Comparison of ENCODE assay signal across 1 cellular context in genomic region chr11:61161190-61162091, GRCh38.
TF ChIP-seq lines count a peak whose summit lies in the region.

Gene VPS37C, minus strand, starts transcription at chr11:61161426. Its CDS starts 22,597 bp downstream, at chr11:61138829.

TF ChIP-seq in K562, 482 proteins besides CTCF, POLR2A, EP300 and RAD21 (continued from another document and continues in another):
- TF ChIP-seq CCNT2 (IDR thresholded peaks at IDR 0.05; ENCODE audit: borderline replicate concordance, extremely low read depth, insufficient read length, low read depth, low read length) (peak; percentile 87), HMG20B (CRISPR knock-in tag; IDR thresholded peaks at IDR 0.05) (no peak), ZBTB8A (IDR thresholded peaks at IDR 0.05; ENCODE audit: partially characterized antibody) (no peak), TFAP4 (CRISPR knock-in tag; IDR thresholded peaks at IDR 0.05; ENCODE audit: borderline replicate concordance) (no peak), ZNF644 (tag; IDR thresholded peaks at IDR 0.05; ENCODE audit: low read depth) (no peak), CTBP1 (IDR thresholded peaks at IDR 0.05; ENCODE audit: borderline replicate concordance) (peak; percentile 80; the same call in 1 of the 2 replicates), PTTG1 (tag; IDR thresholded peaks at IDR 0.05; ENCODE audit: low read depth) (no peak), ZNF780A (CRISPR knock-in tag; IDR thresholded peaks at IDR 0.05) (no peak), TSC22D4 (tag; IDR thresholded peaks at IDR 0.05) (no peak), RBM34 (IDR thresholded peaks at IDR 0.05; ENCODE audit: borderline replicate concordance, insufficient read depth, low read length) (no peak), U2AF1 (optimal IDR thresholded peaks at IDR 0.05; ENCODE audit: low read depth, low read length) (peak; percentile 41), DNMT1 (IDR thresholded peaks at IDR 0.05) (no peak), SNRNP70 (optimal IDR thresholded peaks at IDR 0.05; ENCODE audit: low read depth, low read length) (no peak), RAD51 (IDR thresholded peaks at IDR 0.05; ENCODE audit: borderline replicate concordance, low read depth) (no peak), GMEB1 (CRISPR knock-in tag; IDR thresholded peaks at IDR 0.05) (no peak), GATA2 (CRISPR knock-in tag; IDR thresholded peaks at IDR 0.05) (no peak), RBBP5 (IDR thresholded peaks at IDR 0.05; ENCODE audit: borderline replicate concordance, insufficient read depth, low read length, poor library complexity, severe bottlenecking) (peak; percentile 92), ZNF57 (CRISPR knock-in tag; IDR thresholded peaks at IDR 0.05) (no peak), NKRF (IDR thresholded peaks at IDR 0.05; ENCODE audit: borderline replicate concordance) (no peak), TAF15 (IDR thresholded peaks at IDR 0.05; ENCODE audit: low read depth, low read length) (no peak), TOE1 (IDR thresholded peaks at IDR 0.05; ENCODE audit: borderline replicate concordance) (peak; percentile 73; the same call in 1 of the 2 replicates), TOE1 (CRISPR knock-in tag; IDR thresholded peaks at IDR 0.05; ENCODE audit: borderline replicate concordance, low read depth) (0 out of 2 replicates have a peak, but pooled peaks have one; percentile 47), PBX2 (CRISPR knock-in tag; IDR thresholded peaks at IDR 0.05; ENCODE audit: low read depth) (no peak), PBX2 (tag; conservative IDR thresholded peaks at IDR 0.05; ENCODE audit: low read depth) (no peak), CBX1 (IDR thresholded peaks at IDR 0.05; ENCODE audit: low read depth) (peak; percentile 46), ELK1 (CRISPR knock-in tag; IDR thresholded peaks at IDR 0.05) (no peak), BCOR (IDR thresholded peaks at IDR 0.05) (no peak), POLR2AphosphoS5 (IDR thresholded peaks at IDR 0.05; ENCODE audit: control insufficient read depth, insufficient read depth, low read depth, low read length) (peak; percentile 77), THRA (IDR thresholded peaks at IDR 0.05) (no peak), FOXA1 (IDR thresholded peaks at IDR 0.05; ENCODE audit: borderline replicate concordance) (no peak), ZNF133 (CRISPR knock-in tag; IDR thresholded peaks at IDR 0.05) (no peak), HSF4 (CRISPR knock-in tag; IDR thresholded peaks at IDR 0.05; ENCODE audit: borderline replicate concordance) (no peak), IRF9 (tag; IDR thresholded peaks at IDR 0.05) (no peak), NELFE (IDR thresholded peaks at IDR 0.05; ENCODE audit: insufficient read depth, insufficient read length) (no peak), THAP12 (CRISPR knock-in tag; IDR thresholded peaks at IDR 0.05) (0 out of 2 replicates have a peak, but pooled peaks have one; percentile 51), RBM14 (IDR thresholded peaks at IDR 0.05; ENCODE audit: borderline replicate concordance, insufficient read depth, low read depth, low read length) (no peak), BCL6 (CRISPR knock-in tag; IDR thresholded peaks at IDR 0.05) (no peak), XRCC5 (IDR thresholded peaks at IDR 0.05; ENCODE audit: low read depth, low read length) (no peak), NCOA4 (IDR thresholded peaks at IDR 0.05; ENCODE audit: partially characterized antibody) (no peak), NR3C1 (CRISPR knock-in tag; IDR thresholded peaks at IDR 0.05) (no peak), ZNF436 (CRISPR knock-in tag; IDR thresholded peaks at IDR 0.05) (no peak), CBX5 (IDR thresholded peaks at IDR 0.05; ENCODE audit: borderline replicate concordance, low read depth) (no peak), ZNF217 (CRISPR knock-in tag; IDR thresholded peaks at IDR 0.05) (no peak), ZC3H4 (CRISPR knock-in tag; IDR thresholded peaks at IDR 0.05; ENCODE audit: borderline replicate concordance) (no peak), NFIC (IDR thresholded peaks at IDR 0.05) (no peak), TGIF2 (CRISPR knock-in tag; IDR thresholded peaks at IDR 0.05) (no peak), ZC3H8 (IDR thresholded peaks at IDR 0.05) (no peak), ZFPM2 (CRISPR knock-in tag; IDR thresholded peaks at IDR 0.05) (no peak), HNRNPH1 (optimal IDR thresholded peaks at IDR 0.05; ENCODE audit: low read depth, low read length) (no peak), IRF1 (CRISPR knock-in tag; IDR thresholded peaks at IDR 0.05; ENCODE audit: borderline replicate concordance) (no peak), PRMT5 (CRISPR knock-in tag; IDR thresholded peaks at IDR 0.05) (no peak), ZNF639 (CRISPR knock-in tag; conservative IDR thresholded peaks at IDR 0.05 in 1 of 2, IDR thresholded peaks at IDR 0.05 in 1 of 2) (no peak; a peak in 1 of 4 replicates), SP1 (CRISPR knock-in tag; IDR thresholded peaks at IDR 0.05) (peak; percentile 81; the same call in 1 of the 2 replicates), BRD9 (IDR thresholded peaks at IDR 0.05; ENCODE audit: low read depth, partially characterized antibody) (peak; percentile 40), THAP7 (CRISPR knock-in tag; IDR thresholded peaks at IDR 0.05) (no peak), HNRNPLL (IDR thresholded peaks at IDR 0.05; ENCODE audit: low read depth, low read length, poor library complexity, severe bottlenecking) (peak; percentile 22), BACH1 (tag; IDR thresholded peaks at IDR 0.05) (no peak), ARNT (IDR thresholded peaks at IDR 0.05) (no peak)
